ENCODE assay signal across 19 cellular contexts in the genomic region with DNA sequence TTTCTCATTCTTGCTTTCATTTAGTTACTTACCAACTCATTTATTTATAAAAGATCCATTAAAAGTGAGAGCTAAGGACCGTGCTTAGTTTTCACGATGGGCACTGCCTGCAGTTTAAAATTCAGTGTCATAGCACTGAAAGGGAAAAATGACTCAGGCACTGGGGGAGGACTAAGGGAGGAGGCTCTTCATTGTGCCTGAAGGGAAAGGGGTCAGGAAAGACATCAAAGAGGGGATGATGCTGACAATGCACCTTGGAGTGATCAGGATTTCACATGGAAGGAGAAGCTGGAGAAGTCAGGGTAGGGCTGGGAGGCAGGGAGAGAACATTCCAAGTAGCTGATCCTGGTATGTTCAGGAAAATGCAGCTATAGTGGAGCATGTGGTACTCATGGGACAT.
"Had no signal": no experiment of that assay in that cellular context is flagged by ENCODE, and none has a peak within 500 bp of the region (broad histone marks: within the 10 kb centered on the region; RNA-seq: fewer than 3 reads in every experiment).

No MANE protein-coding gene starts in this region.

- H3K9me3 ChIP-seq: MG63, SJSA1 had no signal

- H3K36me3 ChIP-seq: MG63, SJSA1 had no signal

- H3K4me3 ChIP-seq: MG63, SJSA1, SK-N-MC had no signal

- DNase-seq: KBM-7, MG63, NCI-H1092, NCI-H1105 treated with DMSO at 0.1 percent for 48 hours, NCI-H1417 treated with DMSO at 0.1 percent for 48 hours, NCI-H146, NCI-H1694 treated with DMSO at 0.1 percent for 48 hours, NCI-H1930, NCI-H2081, NCI-H2107, NCI-H2227 treated with DMSO at 0.1 percent for 48 hours, NCI-H526 treated with DMSO at 0.1 percent for 48 hours, NCI-H748 treated with DMSO at 0.1 percent for 48 hours, Right ventricle myocardium superior, RPMI8226, SIG-M5, SW 1271 had no signal

- H3K27me3 ChIP-seq: MG63, SJSA1 had no signal

- H3K27ac ChIP-seq: SJSA1, SK-N-MC had no signal

- H3K4me1 ChIP-seq: SJSA1 had no signal
